ENCODE assay signal across 25 cellular contexts in the genomic region with DNA sequence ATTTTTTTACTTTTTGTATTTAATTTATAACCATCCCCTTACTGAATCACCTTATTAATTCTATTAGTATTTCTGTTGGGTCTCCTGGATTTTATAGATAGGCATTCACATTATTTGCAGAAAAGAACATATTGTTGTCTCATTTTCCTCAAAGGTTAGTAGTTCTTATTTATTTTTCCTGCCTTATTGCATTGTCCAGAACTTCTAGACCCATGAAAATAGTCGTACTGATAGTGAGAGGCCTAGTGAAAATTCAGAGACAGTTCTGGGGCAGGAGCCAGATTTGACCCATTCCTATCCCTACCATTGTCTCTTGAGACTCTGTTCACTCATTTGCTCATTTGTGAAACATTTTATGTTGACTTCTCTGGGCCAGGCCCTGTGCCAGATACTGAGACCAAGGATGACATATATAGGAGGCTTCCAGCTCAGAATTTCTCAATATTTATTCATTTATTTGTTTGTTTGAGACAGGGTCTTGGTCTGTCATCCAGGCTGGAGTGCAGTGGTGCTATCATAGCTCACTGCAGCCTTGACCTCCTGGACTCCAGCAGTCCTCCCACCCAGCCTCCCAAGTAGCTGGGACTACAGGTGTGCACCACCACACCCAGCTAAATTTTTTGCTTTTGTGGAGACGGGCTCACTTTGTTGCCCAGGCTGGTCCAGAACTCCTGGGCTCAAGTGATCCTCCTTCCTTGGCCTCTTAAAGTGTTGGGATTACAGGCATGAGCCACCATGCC. TPM values are rescaled to one million over a fixed set of nuclear protein-coding genes. Genes with fewer than 3 reads are reported as not detected.
"Had no signal": no experiment of that assay in that cellular context is flagged by ENCODE, and none has a peak within 500 bp of the region (broad histone marks: within the 10 kb centered on the region; RNA-seq: fewer than 3 reads in every experiment).

No MANE protein-coding gene starts in this region.

- DNase-seq: natural killer cell; occipital lobe; ovary; right cardiac atrium; right lobe of liver; sigmoid colon; small intestine; stimulated activated CD4-positive, alpha-beta T cell treated with anti-CD3 and anti-CD28 coated beads, Interleukin-15, amount 100 ng/mL, for 24 hours; stimulated activated CD4-positive, alpha-beta T cell treated with anti-CD3 and anti-CD28 coated beads, Interleukin-2, amount 100 ng/mL, for 24 hours; stimulated activated CD4-positive, alpha-beta T cell treated with anti-CD3 and anti-CD28 coated beads, Interleukin-2, amount 100 ng/mL, for 48 hours; stimulated activated CD4-positive, alpha-beta T cell treated with anti-CD3 and anti-CD28 coated beads, Interleukin-4, amount 100 ng/mL, for 24 hours; stimulated activated naive B cell treated with anti-CD40 and anti-IgM and Interleukin-4, amounts not matched to agents 10 μg/mL and 1 μg/mL and 100 μg/mL, for 72 hours; stimulated activated naive CD4-positive, alpha-beta T cell treated with Interleukin-2 at 50 U/mL for 16 hours; stimulated activated naive CD8-positive, alpha-beta T cell treated with anti-CD3 and anti-CD28 coated beads, Interleukin-15, amount 100 ng/mL, for 72 hours; substantia nigra; testis; tibial artery; transverse colon; upper lobe of right lung; uterus had no signal

- H3K4me3 ChIP-seq: neural progenitor cell, ovary, psoas muscle, right lobe of liver, sigmoid colon, suprapubic skin, testis, tibial artery, transverse colon, upper lobe of right lung, uterus had no signal

- H3K9me3 ChIP-seq: psoas muscle, suprapubic skin, testis, upper lobe of right lung had no signal

- FAIRE-seq: small intestine had no signal

- H3K4me2 ChIP-seq: neural progenitor cell had no signal

- H3K9ac ChIP-seq: neural progenitor cell, parathyroid adenoma had no signal

- H3K36me3 ChIP-seq: neural progenitor cell, ovary, right lobe of liver, sigmoid colon, suprapubic skin, tibial artery, transverse colon, upper lobe of right lung, uterus had no signal

- H3K79me2 ChIP-seq: parathyroid adenoma had no signal

- H3K4me1 ChIP-seq: neural progenitor cell, parathyroid adenoma, right lobe of liver, testis, transverse colon, upper lobe of right lung, uterus had no signal

- H3K27ac ChIP-seq: neural progenitor cell, ovary, parathyroid adenoma, psoas muscle, right lobe of liver, sigmoid colon, suprapubic skin, testis, tibial artery, transverse colon, upper lobe of right lung, uterus had no signal

- H3K27me3 ChIP-seq: neural progenitor cell, ovary, right lobe of liver, sigmoid colon, suprapubic skin, testis, tibial artery, transverse colon, upper lobe of right lung, uterus had no signal

- ATAC-seq: natural killer cell; psoas muscle; right cardiac atrium; stimulated activated effector memory CD8-positive, alpha-beta T cell treated with anti-CD3 and anti-CD28 coated beads, Interleukin-12 subunit alpha, Interleukin-12 subunit beta, amount 100 ng/mL, for 72 hours; stimulated activated naive B cell treated with anti-CD40 and anti-IgM and Interleukin-4, amounts not matched to agents 10 μg/mL and 1 μg/mL and 100 μg/mL, for 72 hours; stimulated activated naive CD8-positive, alpha-beta T cell treated with anti-CD3 and anti-CD28 coated beads, Interleukin-15, amount 100 ng/mL, for 72 hours; upper lobe of right lung had no signal

- H2AFZ ChIP-seq: neural progenitor cell, parathyroid adenoma had no signal

RNA-seq across cellular contexts. Expression of a gene that starts 34.7 kb away (rescaled TPM):
- total RNA-seq: natural killer cell had no signal
